Comparison of ENCODE assay signal across 18 cellular contexts in genomic region chr1:228306275-228307217, GRCh38.
DNase-seq lines count a peak whose midpoint lies in the region; ATAC-seq and TF ChIP-seq lines count a peak whose summit lies in the region.
"Had no signal": no experiment of that assay in that cellular context is flagged by ENCODE, and none has a peak within 500 bp of the region (broad histone marks: within the 10 kb centered on the region; RNA-seq: fewer than 3 reads in every experiment).

No MANE protein-coding gene starts in this region.

- no peaks in the 10 kb centered on the region for H3K4me1 ChIP-seq in DND-41 (ENCODE audit: insufficient read depth, low read length)
- H3K4me1 ChIP-seq: body of pancreas had no signal

- H3K27ac ChIP-seq in DND-41 (ENCODE audit: low read length), result no peak overlapping the region
- H3K27ac ChIP-seq: body of pancreas, neutrophil had no signal

- H3K4me1 Mint-ChIP-seq in activated B cell treated with CpG ODN at 0.5 μM for 24 hours, result no peaks in the 10 kb centered on the region
- no peaks in the 10 kb centered on the region for H3K4me1 Mint-ChIP-seq in osteocyte (ENCODE audit: unreplicated experiment)
- H3K4me1 Mint-ChIP-seq in immature natural killer cell, result no peaks in the 10 kb centered on the region
- H3K4me1 Mint-ChIP-seq: mesothelial cell of epicardium had no signal

- no peak overlapping the region for H3K4me3 ChIP-seq in DND-41 (ENCODE audit: low read depth in 1 of 2, low read length in 2 of 2)
- H3K4me3 ChIP-seq: body of pancreas had no signal

- DNase-seq in NCI-H1092 (lab: John Stamatoyannopoulos, UW) (peak; percentile 2), NCI-H1092 treated with DMSO at 0.1 percent for 48 hours (lab: John Stamatoyannopoulos, UW) (no peak), DND-41 (no peak), activated B cell treated with CpG ODN at 0.5 μM for 24 hours (peak; percentile 15), osteocyte (ENCODE audit: extremely low spot score, unreplicated experiment) (peak; percentile 80), NCI-H226 (no peak), immature natural killer cell (no peak), NCI-H748 treated with DMSO at 0.1 percent for 48 hours (lab: John Stamatoyannopoulos, UW) (no peak)
- DNase-seq: 8988T; activated gamma-delta T cell treated with Interleukin-2 at 50 U/mL for 16 hours; HCEC 1CT; NCI-H187; stimulated activated CD4-positive, alpha-beta T cell treated with anti-CD3 and anti-CD28 coated beads, Interleukin-4, amount 100 ng/mL, for 4 hours; trophoblast cell had no signal

- H3K4me3 Mint-ChIP-seq in activated B cell treated with CpG ODN at 0.5 μM for 24 hours (no peak overlapping the region), osteocyte (ENCODE audit: unreplicated experiment) (no peak overlapping the region), immature natural killer cell (no peak overlapping the region)
- H3K4me3 Mint-ChIP-seq: mesothelial cell of epicardium; T-helper 1 cell treated with Interleukin-12 subunit alpha and Interleukin-12 subunit beta and Interleukin-4 antibody, amounts not matched to agents 30 μg/mL and 1 μg/mL, for 36 hours had no signal

- H3K27me3 Mint-ChIP-seq in activated B cell treated with CpG ODN at 0.5 μM for 24 hours, result no peaks in the 10 kb centered on the region
- H3K27me3 Mint-ChIP-seq in osteocyte (ENCODE audit: unreplicated experiment), result no peaks in the 10 kb centered on the region
- H3K27me3 Mint-ChIP-seq in immature natural killer cell (ENCODE audit: low read depth in 3 of 3), result peaks cover 5% of the 10 kb centered on the region in 3 donors

- TF ChIP-seq CTCF in DND-41 (IDR thresholded peaks at IDR 0.05; ENCODE audit: borderline replicate concordance, extremely low read depth, low read length, poor library complexity, severe bottlenecking) (no peak), activated B cell treated with CpG ODN at 0.5 μM for 24 hours (IDR thresholded peaks at IDR 0.05) (no peak), osteocyte (IDR thresholded peaks at IDR 0.05) (no peak)

- H3K9me3 Mint-ChIP-seq in activated B cell treated with CpG ODN at 0.5 μM for 24 hours (peaks cover 21% of the 10 kb centered on the region), osteocyte (ENCODE audit: unreplicated experiment) (peaks cover 13% of the 10 kb centered on the region), immature natural killer cell (peaks cover 14 to 31% (median 21%) of the 10 kb centered on the region in 6 donors)

- no peaks in the 10 kb centered on the region for H3K79me2 ChIP-seq in DND-41 (ENCODE audit: insufficient read depth, low read length)

- H3K4me2 ChIP-seq in DND-41 (ENCODE audit: insufficient read depth, low read length), result no peak overlapping the region

- H3K27ac Mint-ChIP-seq in activated B cell treated with CpG ODN at 0.5 μM for 24 hours (no peak overlapping the region), osteocyte (ENCODE audit: unreplicated experiment) (no peak overlapping the region), immature natural killer cell (no peak overlapping the region)
- H3K27ac Mint-ChIP-seq: mesothelial cell of epicardium; T-helper 1 cell treated with Interleukin-12 subunit alpha and Interleukin-12 subunit beta and Interleukin-4 antibody, amounts not matched to agents 30 μg/mL and 1 μg/mL, for 36 hours had no signal

- POLR2A ChIA-PET in activated B cell treated with CpG ODN at 0.5 μM for 24 hours (lab: Charles Lee), result no interaction called here

- H3K36me3 Mint-ChIP-seq in activated B cell treated with CpG ODN at 0.5 μM for 24 hours (ENCODE audit: low read depth), result peaks cover 10% of the 10 kb centered on the region
- peaks cover 5% of the 10 kb centered on the region for H3K36me3 Mint-ChIP-seq in osteocyte (ENCODE audit: unreplicated experiment)
- H3K36me3 Mint-ChIP-seq in immature natural killer cell, result peaks cover 13 to 22% (median 13%) of the 10 kb centered on the region in 3 donors

- H3K9ac ChIP-seq in DND-41 (ENCODE audit: low read depth, low read length), result no peak overlapping the region

- no peaks in the 10 kb centered on the region for H4K20me1 ChIP-seq in DND-41 (ENCODE audit: insufficient read depth, low read length)

- H2AFZ ChIP-seq in DND-41 (ENCODE audit: low read depth, low read length), result no peak overlapping the region

- CTCF ChIA-PET in activated B cell treated with CpG ODN at 0.5 μM for 24 hours (lab: Charles Lee), result no interaction called here

- H3K27me3 ChIP-seq in DND-41 (ENCODE audit: insufficient read depth, low read length, poor library complexity), result no peaks in the 10 kb centered on the region
- H3K27me3 ChIP-seq: body of pancreas, neutrophil had no signal

- H3K9me3 ChIP-seq in DND-41 (ENCODE audit: insufficient read depth, low read length, severe bottlenecking), result peaks cover 19% of the 10 kb centered on the region

- intact Hi-C loops in activated B cell treated with CpG ODN at 0.5 μM for 24 hours (cut with micrococcal nuclease), result no loop called here

- peaks cover 24% of the 10 kb centered on the region for H3K36me3 ChIP-seq in DND-41 (ENCODE audit: insufficient read depth, low read length)
- H3K36me3 ChIP-seq: neutrophil had no signal

- ATAC-seq in DND-41 (ENCODE audit: insufficient read depth, low read depth) (peak; percentile 17; the same call in 2 of the 3 replicates), activated B cell treated with CpG ODN at 0.5 μM for 24 hours (ENCODE audit: low read depth) (no peak)
- ATAC-seq: body of pancreas had no signal

Comparison
In these comparisons a context has a peak if more than half of its experiments do, and no peak if none do; other contexts are left out.
1. DNase-seq: peak in NCI-H1092 (single experiment), activated B cell treated with CpG ODN at 0.5 μM for 24 hours (single experiment) and osteocyte (single experiment); none in NCI-H1092 treated with DMSO at 0.1 percent for 48 hours (single experiment), DND-41 (single experiment), NCI-H226 (single experiment), immature natural killer cell (0 of 3) and NCI-H748 treated with DMSO at 0.1 percent for 48 hours (single experiment).